ENCODE assay signal across 16 cellular contexts in the genomic region with DNA sequence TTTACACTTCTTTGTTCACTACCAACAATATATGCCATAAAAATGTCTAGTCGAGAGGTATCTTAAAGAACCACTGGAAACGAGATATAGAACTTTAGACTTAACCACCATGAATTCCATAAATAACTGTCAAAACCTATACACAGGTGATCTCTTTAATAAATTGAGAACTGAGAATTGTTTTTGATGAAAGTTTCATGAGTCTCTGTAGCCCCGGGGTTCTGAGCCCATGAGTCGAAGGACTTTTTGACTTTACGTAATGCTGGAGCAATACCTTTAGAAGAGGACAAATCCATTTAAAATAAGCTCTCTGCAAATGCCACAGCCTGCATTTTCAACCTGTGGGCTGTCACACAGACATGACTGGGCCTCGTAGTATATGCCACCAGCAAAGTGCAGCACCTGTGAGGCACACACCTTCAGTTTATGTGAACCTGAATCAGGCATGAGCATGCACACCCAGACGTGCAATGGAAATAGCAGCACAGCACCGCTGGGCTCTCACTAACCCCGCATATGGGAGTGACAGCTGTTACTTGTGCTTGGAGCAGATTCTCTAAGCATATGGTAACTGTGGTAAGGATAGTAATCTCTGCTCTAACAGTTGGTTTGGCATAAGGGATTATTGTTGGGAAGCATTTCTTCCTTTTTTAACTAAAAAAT.
A peak's percentile ranks its signal among the peaks of the same experiment; 100 is the strongest.
DNase-seq lines count a peak whose midpoint lies in the region; ATAC-seq and TF ChIP-seq lines count a peak whose summit lies in the region.
"Had no signal": no experiment of that assay in that cellular context is flagged by ENCODE, and none has a peak within 500 bp of the region (broad histone marks: within the 10 kb centered on the region; RNA-seq: fewer than 3 reads in every experiment).

No MANE protein-coding gene starts in this region.

- H3K9me3 ChIP-seq in Peyer's patch = peaks cover 0 to 3% (median 1%) of the 10 kb centered on the region in 4 donors
- H3K9me3 ChIP-seq: transverse colon had no signal

- peaks cover 12 to 19% of the 10 kb centered on the region in 2 donors for H3K9me3 Mint-ChIP-seq in activated naive CD4-positive, alpha-beta T cell treated with anti-CD3 and anti-CD28 coated beads, Interleukin-2, amount 50 U/mL, for 72 hours
- H3K9me3 Mint-ChIP-seq: nephron had no signal

- no peak overlapping the region for H3K4me3 ChIP-seq in Peyer's patch
- H3K4me3 ChIP-seq: GM23338, transverse colon had no signal

- TF ChIP-seq CTCF in Peyer's patch (IDR thresholded peaks at IDR 0.05) = no peak

- peak; percentile 71 to 75 for ATAC-seq in activated naive CD4-positive, alpha-beta T cell treated with anti-CD3 and anti-CD28 coated beads, Interleukin-2, amount 50 U/mL, for 72 hours
- ATAC-seq in GM18502 (IDR thresholded peaks at IDR 0.05; ENCODE audit: poor library complexity, unreplicated experiment) = no peak
- ATAC-seq: GM23338 had no signal

- H3K36me3 Mint-ChIP-seq in activated naive CD4-positive, alpha-beta T cell treated with anti-CD3 and anti-CD28 coated beads, Interleukin-2, amount 50 U/mL, for 72 hours = peaks cover 20 to 37% of the 10 kb centered on the region in 2 donors

- H3K27me3 ChIP-seq in Peyer's patch = no peaks in the 10 kb centered on the region
- H3K27me3 ChIP-seq: transverse colon had no signal

- no peaks in the 10 kb centered on the region for H3K4me1 ChIP-seq in Peyer's patch
- H3K4me1 ChIP-seq: transverse colon had no signal

- no peak for TF ChIP-seq POLR2A in Peyer's patch (IDR thresholded peaks at IDR 0.05)

- peak; percentile 4 for DNase-seq in stimulated activated CD4-positive, alpha-beta T cell treated with anti-CD3 and anti-CD28 coated beads, Interleukin-12 subunit alpha, Interleukin-12 subunit beta, amount 100 ng/mL, for 4 hours
- no peak for DNase-seq in stimulated activated CD4-positive, alpha-beta T cell treated with anti-CD3 and anti-CD28 coated beads, Interleukin-1b, Interleukin-23, amount 100 ng/mL, for 48 hours
- peak; percentile 39 for DNase-seq in NCI-H82 treated with DMSO at 0.1 percent for 48 hours (lab: John Stamatoyannopoulos, UW; ENCODE audit: unreplicated experiment)
- no peak for DNase-seq in activated naive CD4-positive, alpha-beta T cell treated with anti-CD3 and anti-CD28 coated beads, Interleukin-2, amount 50 U/mL, for 72 hours (ENCODE audit: low spot score in 2 of 2)
- no peak for DNase-seq in NCI-H345 treated with DMSO at 0.1 percent for 48 hours (lab: John Stamatoyannopoulos, UW; ENCODE audit: unreplicated experiment)
- no peak for DNase-seq in Peyer's patch
- DNase-seq in cortex of kidney (lab: John Stamatoyannopoulos, UW) = no peak
- DNase-seq: mammary epithelial cell, NCI-H2029, NCI-H69, transverse colon had no signal

- H3K27ac Mint-ChIP-seq in activated naive CD4-positive, alpha-beta T cell treated with anti-CD3 and anti-CD28 coated beads, Interleukin-2, amount 50 U/mL, for 72 hours = peak overlapping the region in 1 of 2 donors; percentile 73
- H3K27ac Mint-ChIP-seq: GM23338; nephron; T-helper 1 cell treated with Interleukin-12 subunit alpha and Interleukin-12 subunit beta and Interleukin-4 antibody, amounts not matched to agents 30 μg/mL and 1 μg/mL, for 36 hours had no signal

- no peaks in the 10 kb centered on the region for H3K36me3 ChIP-seq in Peyer's patch
- H3K36me3 ChIP-seq: transverse colon had no signal

- peak overlapping the region in 2 of 4 donors; percentile 7 to 40 for H3K27ac ChIP-seq in Peyer's patch
- H3K27ac ChIP-seq: RWPE1, transverse colon had no signal

Comparison
In these comparisons a context has a peak if more than half of its experiments do, and no peak if none do; other contexts are left out.
1. DNase-seq: peak in stimulated activated CD4-positive, alpha-beta T cell treated with anti-CD3 and anti-CD28 coated beads, Interleukin-12 subunit alpha, Interleukin-12 subunit beta, amount 100 ng/mL, for 4 hours (single experiment) and NCI-H82 treated with DMSO at 0.1 percent for 48 hours (single experiment); none in stimulated activated CD4-positive, alpha-beta T cell treated with anti-CD3 and anti-CD28 coated beads, Interleukin-1b, Interleukin-23, amount 100 ng/mL, for 48 hours (single experiment), activated naive CD4-positive, alpha-beta T cell treated with anti-CD3 and anti-CD28 coated beads, Interleukin-2, amount 50 U/mL, for 72 hours (0 of 2), NCI-H345 treated with DMSO at 0.1 percent for 48 hours (single experiment), Peyer's patch (0 of 3) and cortex of kidney (single experiment).